19 cellular contexts compared by ENCODE assay signal in the genomic region with DNA sequence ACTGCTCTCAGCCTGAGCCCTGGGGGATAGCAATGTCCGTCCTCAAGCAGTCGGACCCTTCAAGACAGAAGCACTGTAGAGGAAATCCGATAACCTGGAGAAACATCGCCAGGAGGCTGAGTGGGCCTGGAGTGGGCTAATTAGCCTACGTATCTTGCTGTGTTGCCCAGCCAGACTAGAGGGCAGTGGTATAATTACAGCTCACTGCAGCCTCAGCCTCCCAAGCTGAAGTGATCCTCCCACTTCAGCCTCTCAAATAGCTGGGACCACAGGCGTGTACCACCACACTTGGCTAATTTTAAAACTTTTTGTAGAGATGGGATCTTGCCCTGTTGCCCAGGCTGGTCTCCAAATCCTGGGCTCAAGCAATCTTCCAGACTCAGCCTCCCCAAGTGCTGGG. TPM values are rescaled to one million over a fixed set of nuclear protein-coding genes. Genes with fewer than 3 reads are reported as not detected.
DNase-seq lines count a peak whose midpoint lies in the region; ATAC-seq, FAIRE-seq and TF ChIP-seq lines count a peak whose summit lies in the region.
"Had no signal": no experiment of that assay in that cellular context is flagged by ENCODE, and none has a peak within 500 bp of the region (broad histone marks: within the 10 kb centered on the region; RNA-seq: fewer than 3 reads in every experiment).

No MANE protein-coding gene starts in this region.

- no peak overlapping the region for H2AK5ac ChIP-seq in neuronal stem cell (ENCODE audit: low read depth, low read length)

- H3K27me3 Mint-ChIP-seq in Calu3 (ENCODE audit: unreplicated experiment), result no peaks in the 10 kb centered on the region

- TF ChIP-seq CTCF in A549 (IDR thresholded peaks at IDR 0.05), result no peak
- no peak for TF ChIP-seq CTCF in Calu3 (IDR thresholded peaks at IDR 0.05; ENCODE audit: unreplicated experiment)
- TF ChIP-seq CTCF in K562 (IDR thresholded peaks at IDR 0.05 in 2 of 3, conservative IDR thresholded peaks at IDR 0.05 in 1 of 3; ENCODE audit: insufficient read depth in 2 of 3, low read depth in 1 of 3, low read length in 3 of 3), result no peak
- no peak for TF ChIP-seq CTCF in pancreas (IDR thresholded peaks at IDR 0.05)

- peaks cover 37% of the 10 kb centered on the region for H3K4me1 Mint-ChIP-seq in Calu3 (ENCODE audit: low read depth, unreplicated experiment)

- ATAC-seq in A549, result no peak
- ATAC-seq in K562, result no peak
- no peak for ATAC-seq in HG03045 (IDR thresholded peaks at IDR 0.05; ENCODE audit: unreplicated experiment)
- ATAC-seq in pancreas, result no peak
- ATAC-seq: CD8-positive, alpha-beta T cell had no signal

- H4K91ac ChIP-seq in neuronal stem cell (ENCODE audit: low read depth, low read length, poor library complexity), result no peak overlapping the region

- H3K4ac ChIP-seq in neuronal stem cell (ENCODE audit: low read length), result no peak overlapping the region

- no peak overlapping the region for H2BK15ac ChIP-seq in neuronal stem cell (ENCODE audit: low read length)

- no TSS peak for BruUV-seq in Calu3 (replicated peaks; lab: Mats Ljungman, UMichigan)
- no TSS peak for BruUV-seq in K562 (replicated peaks; lab: Mats Ljungman, UMichigan)

- no peaks in the 10 kb centered on the region for H4K20me1 ChIP-seq in K562 (replicated peaks; ENCODE audit: control insufficient read depth, insufficient read depth, low read length)

- TF ChIP-seq EP300 in A549 (IDR thresholded peaks at IDR 0.05) (no peak), K562 (IDR thresholded peaks at IDR 0.05; ENCODE audit: low read length) (no peak)

- no peak overlapping the region for H2AFZ ChIP-seq in K562 (ENCODE audit: low read depth, low read length)
- no peak overlapping the region for H2AFZ ChIP-seq in neuronal stem cell (ENCODE audit: low read length)

- no peak for TF ChIP-seq RAD21 in A549 (conservative IDR thresholded peaks at IDR 0.05 in 1 of 2, IDR thresholded peaks at IDR 0.05 in 1 of 2)
- TF ChIP-seq RAD21 in K562 (CRISPR knock-in tag; conservative IDR thresholded peaks at IDR 0.05 in 1 of 2, IDR thresholded peaks at IDR 0.05 in 1 of 2), result no peak

- 80% methylated on average over 6 of the region's 6 CpGs for WGBS in A549 (ENCODE audit: missing lambda C conversion rate)
- WGBS in K562 (ENCODE audit: insufficient coverage, low coverage, missing lambda C conversion rate), result 68% methylated on average over 6 of the region's 6 CpGs
- WGBS in neuronal stem cell (ENCODE audit: extremely low coverage in 2 of 2, insufficient read length in 2 of 2, insufficient replicate concordance in 1 of 2), 2 donors, result no CpG with 5 or more reads among the region's 6 CpGs
- WGBS in pancreas, 2 donors, result 70 to 84% methylated on average over 6 of the region's 6 CpGs

- no peak overlapping the region for H3K4me3 Mint-ChIP-seq in Calu3 (ENCODE audit: low read depth, unreplicated experiment)
- H3K4me3 Mint-ChIP-seq: CD14-positive monocyte; CD8-positive, alpha-beta T cell had no signal

- peak overlapping the region; percentile 36 for H3K18ac ChIP-seq in neuronal stem cell (ENCODE audit: low read length)

- CTCF ChIA-PET in A549 (lab: Yijun Ruan, JAX), result interaction anchor here (0.9 to 8.2 kb wide), 7 partner anchors 15 to 216 kb away, joined by 3 to 58 read pairs (median 4); no protein-coding TSS in a partner anchor
- CTCF ChIA-PET in Calu3 (lab: Charles Lee), result no interaction called here
- CTCF ChIA-PET in K562 (lab: Yijun Ruan, JAX; ENCODE audit: low intra/inter-chr PET ratio), result no interaction called here

- H3K27ac Mint-ChIP-seq in Calu3 (ENCODE audit: unreplicated experiment), result peak overlapping the region; percentile 39
- H3K27ac Mint-ChIP-seq: CD14-positive monocyte; CD8-positive, alpha-beta T cell had no signal

- 0 out of 3 replicates have a peak, but pooled peaks cover 10% of the 10 kb centered on the region for H3K9me3 ChIP-seq in A549
- no peaks in the 10 kb centered on the region for H3K9me3 ChIP-seq in K562 (replicated peaks; ENCODE audit: control insufficient read depth, insufficient read depth, low read depth, low read length)
- peaks cover 2 to 5% of the 10 kb centered on the region in 2 donors for H3K9me3 ChIP-seq in neuronal stem cell (replicated peaks in 1 of 2; ENCODE audit: control insufficient read depth in 2 of 2, insufficient read depth in 1 of 2, low read depth in 1 of 2, low read length in 2 of 2)
- no peaks in the 10 kb centered on the region for H3K9me3 ChIP-seq in pancreas
- H3K9me3 ChIP-seq: BE2C had no signal

- H2BK5ac ChIP-seq in neuronal stem cell (ENCODE audit: low read length), result no peak overlapping the region

- H3K36me3 Mint-ChIP-seq in Calu3 (ENCODE audit: insufficient read depth, unreplicated experiment), result peaks cover 6% of the 10 kb centered on the region
- H3K36me3 Mint-ChIP-seq: CD14-positive monocyte; CD8-positive, alpha-beta T cell had no signal

- H2BK12ac ChIP-seq in neuronal stem cell (ENCODE audit: low read length), result no peak overlapping the region

- H3K4me2 ChIP-seq in A549, result no peak overlapping the region
- H3K4me2 ChIP-seq in K562 (ENCODE audit: insufficient read depth, low read length), result no peak overlapping the region
- no peak overlapping the region for H3K4me2 ChIP-seq in neuronal stem cell (ENCODE audit: insufficient read depth, low read length, poor library complexity, severe bottlenecking)

- H3K4me3 ChIP-seq in A549, result no peak overlapping the region
- no peak overlapping the region for H3K4me3 ChIP-seq in K562
- no peak overlapping the region for H3K4me3 ChIP-seq in neuronal stem cell (ENCODE audit: low read length in 2 of 2)
- no peak overlapping the region for H3K4me3 ChIP-seq in pancreas

- POLR2A ChIA-PET in A549 (lab: Yijun Ruan, JAX), result no interaction called here
- POLR2A ChIA-PET in K562 (lab: Yijun Ruan, JAX), result no interaction called here

- H3K27me3 ChIP-seq in K562 (ENCODE audit: control insufficient read depth in 2 of 2, insufficient read depth in 2 of 2, low read length in 2 of 2) (no peaks in the 10 kb centered on the region), neuronal stem cell (ENCODE audit: control insufficient read depth in 3 of 3, insufficient read depth in 3 of 3, low read depth in 1 of 3, low read length in 3 of 3) (no peaks in the 10 kb centered on the region), pancreas (no peaks in the 10 kb centered on the region)
- H3K27me3 ChIP-seq: BE2C had no signal

- H3K4me1 ChIP-seq in A549 (peaks cover 40% of the 10 kb centered on the region), K562 (replicated peaks in 1 of 2; ENCODE audit: control insufficient read depth in 2 of 2, insufficient read depth in 2 of 2, low read length in 2 of 2) (peaks cover 10 to 12% of the 10 kb centered on the region in 2 experiments; a peak in 4 of 5 replicates), neuronal stem cell (ENCODE audit: control insufficient read depth in 2 of 2, insufficient read depth in 1 of 2, low read depth in 1 of 2, low read length in 2 of 2) (peaks cover 2 to 4% of the 10 kb centered on the region in 2 donors), pancreas (no peaks in the 10 kb centered on the region)
- H3K4me1 ChIP-seq: BE2C had no signal

- H3K9ac ChIP-seq in K562 (ENCODE audit: insufficient read depth in 1 of 2, low read depth in 2 of 2, low read length in 2 of 2), result no peak overlapping the region
- no peak overlapping the region for H3K9ac ChIP-seq in neuronal stem cell (ENCODE audit: low read depth, low read length, poor library complexity)

- FAIRE-seq in A549 (lab: Jason Lieb, UNC) (no peak), K562 (lab: Jason Lieb, UNC) (no peak), pancreas (lab: Jason Lieb, UNC) (no peak)
- FAIRE-seq: A204.1, GM12892, GM19239, H54 had no signal

- no peak overlapping the region for H2BK120ac ChIP-seq in neuronal stem cell (ENCODE audit: low read depth, low read length)

- no peaks in the 10 kb centered on the region for H3K79me1 ChIP-seq in neuronal stem cell (ENCODE audit: low read depth, low read length)

- no peak overlapping the region for H3K14ac ChIP-seq in neuronal stem cell (ENCODE audit: low read length)

- H3K9me3 Mint-ChIP-seq in Calu3 (ENCODE audit: low read depth, unreplicated experiment), result no peaks in the 10 kb centered on the region
- H3K9me3 Mint-ChIP-seq: CD8-positive, alpha-beta T cell had no signal

- DNase-seq in A549 (ENCODE audit: low read depth in 1 of 2, low spot score in 1 of 2) (no peak), Calu3 (no peak), K562 (ENCODE audit: extremely low read depth in 1 of 4, low spot score in 3 of 4) (no peak), neuronal stem cell (ENCODE audit: low spot score) (no peak), NCI-H1930 (lab: John Stamatoyannopoulos, UW) (no peak), pancreas (no peak)
- DNase-seq: BE2C; CD8-positive, alpha-beta T cell; COR-L47; DND-41; GDM1; IMR-90 had no signal

- no peaks in the 10 kb centered on the region for H3K36me3 ChIP-seq in K562 (ENCODE audit: control insufficient read depth, insufficient read depth, low read length)
- no peaks in the 10 kb centered on the region for H3K36me3 ChIP-seq in neuronal stem cell (replicated peaks in 1 of 2; ENCODE audit: control insufficient read depth in 2 of 2, insufficient read depth in 2 of 2, low read length in 2 of 2)
- no peaks in the 10 kb centered on the region for H3K36me3 ChIP-seq in pancreas
- H3K36me3 ChIP-seq: BE2C had no signal

- H4K8ac ChIP-seq in neuronal stem cell (ENCODE audit: low read depth, low read length), result no peak overlapping the region

- in situ Hi-C loops in K562 (cut with MboI), result loop anchor here (10.0 kb wide), 1 partner anchor 603 kb away; no protein-coding TSS in a partner anchor

- no peak overlapping the region for H3K23ac ChIP-seq in neuronal stem cell (ENCODE audit: low read depth, low read length, poor library complexity)

- intact Hi-C loops in Calu3 (cut with micrococcal nuclease; ENCODE audit: unreplicated experiment) (no loop called here), K562 (cut with micrococcal nuclease) (no loop called here), pancreas (cut with DNase I) (no loop called here)

- no peaks in the 10 kb centered on the region for H3K79me2 ChIP-seq in K562 (ENCODE audit: control insufficient read depth, insufficient read depth, low read length)

- TF ChIP-seq POLR2A in A549 (IDR thresholded peaks at IDR 0.05; ENCODE audit: low read length), result no peak
- TF ChIP-seq POLR2A in K562 (conservative IDR thresholded peaks at IDR 0.05), result no peak

- peak overlapping the region; percentile 37 to 86; a peak in 5 of 6 replicates for H3K27ac ChIP-seq in A549
- no peak overlapping the region for H3K27ac ChIP-seq in K562 (ENCODE audit: extremely low read depth, low read depth, low read length)
- no peak overlapping the region for H3K27ac ChIP-seq in neuronal stem cell (replicated peaks; ENCODE audit: low read length)
- no peak overlapping the region for H3K27ac ChIP-seq in pancreas

- H3K9me1 ChIP-seq in K562 (ENCODE audit: control insufficient read depth, insufficient read depth, low read length), result no peaks in the 10 kb centered on the region

RNA-seq across cellular contexts. Expression of a gene that starts 21.7 kb away (rescaled TPM):
- polyA plus RNA-seq in A549 (2011; rRNA removed) (not detected in 2 replicates), A549 (2017; fragmentation: RNase III; extraction: RNeasy Plus Mini Kit Qiagen cat#74134 plus additional on column Dnase treatment) (not detected in 3 replicates), K562 (2011; rRNA removed) (not detected in 2 replicates), K562 (2014; fragmentation: Illumina TruSeq; extraction: Trizol) (not detected in 2 replicates), K562 (2014; fragmentation: Nextera tagmentation; extraction: Ambion mirVana) (not detected), K562 (2014; rRNA removed) (not detected in 2 replicates), pancreas (not detected)
- polyA plus RNA-seq in A549 (2012; cell fraction: cytosol; rRNA removed), result not detected in 2 replicates
- not detected in 2 replicates for polyA plus RNA-seq in A549 (2012; cell fraction: nucleus; rRNA removed)
- not detected in 2 replicates for polyA minus RNA-seq in A549 (2011; rRNA and poly(A)+ RNA removed)
- total RNA-seq in Calu3 (2022) (not detected in 2 replicates), K562 (2014; rRNA removed) (not detected in 2 replicates), K562 (2014; rRNA removed; fragmentation: Illumina TruSeq; extraction: Trizol) (not detected in 2 replicates), K562 (2015; rRNA removed; fragmentation: Illumina TruSeq; extraction: Trizol) (not detected in 2 replicates), K562 (2021) (not detected in 2 replicates), pancreas (not detected)
- total RNA-seq in K562 (2011; cell fraction: chromatin; rRNA removed; ENCODE audit: low replicate concordance), result not detected in 2 replicates
- not detected in 2 replicates for total RNA-seq in K562 (2011; cell fraction: nucleolus; rRNA removed)
- total RNA-seq in K562 (2011; cell fraction: nucleoplasm; rRNA removed), result not detected in 2 replicates
- not detected in 2 replicates for polyA plus RNA-seq in K562 (2011; cell fraction: cytosol; rRNA removed)
- polyA plus RNA-seq in K562 (2011; cell fraction: nucleus; rRNA removed), result not detected in 2 replicates
- not detected in 2 replicates for polyA plus RNA-seq in K562 (2012)
- polyA minus RNA-seq in K562 (2011; rRNA and poly(A)+ RNA removed), result not detected in 2 replicates
- not detected in 2 replicates for polyA minus RNA-seq in K562 (2011; cell fraction: cytosol; rRNA and poly(A)+ RNA removed)
- polyA minus RNA-seq in K562 (2011; cell fraction: nucleus; rRNA and poly(A)+ RNA removed), result not detected in 2 replicates
- not detected for polyA plus RNA-seq in neuronal stem cell (2013, experiment 1 of 2)
- polyA plus RNA-seq in neuronal stem cell (2013, experiment 2 of 2), result not detected
- total RNA-seq: CD8-positive, alpha-beta T cell; IMR-90 had no signal
- polyA plus RNA-seq: AG04450, CD14-positive monocyte, IMR-90 had no signal

Comparison
In these comparisons a context has a peak if more than half of its experiments do, and no peak if none do; other contexts are left out.
1. H3K27ac ChIP-seq: peak in A549 (2 of 2); none in K562 (single experiment), neuronal stem cell (single experiment) and pancreas (0 of 4).